ENCODE assay signal across 13 cellular contexts in the genomic region with DNA sequence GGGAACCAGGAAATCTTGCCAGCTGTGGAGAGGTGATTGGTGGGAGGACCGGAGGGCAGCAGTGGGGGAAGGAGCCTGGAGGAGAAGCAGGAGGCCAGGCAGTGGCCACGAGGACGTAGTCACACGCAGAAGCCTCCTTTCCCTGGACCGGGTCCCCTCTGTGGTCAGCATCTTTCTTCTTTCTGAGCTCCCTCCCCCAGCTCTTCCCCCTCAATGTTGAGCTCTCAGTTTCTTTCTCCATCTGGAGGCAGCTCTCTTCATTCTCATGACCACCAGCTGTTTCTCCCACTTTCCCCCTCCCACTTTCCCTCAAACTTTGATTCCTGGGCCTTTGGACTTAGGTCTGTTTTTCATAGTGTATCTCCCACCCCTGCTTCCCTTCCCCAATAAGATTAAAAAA. TPM values are rescaled to one million over a fixed set of nuclear protein-coding genes. Genes with fewer than 3 reads are reported as not detected.
DNase-seq lines count a peak whose midpoint lies in the region; ATAC-seq and TF ChIP-seq lines count a peak whose summit lies in the region.
"Had no signal": no experiment of that assay in that cellular context is flagged by ENCODE, and none has a peak within 500 bp of the region (broad histone marks: within the 10 kb centered on the region; RNA-seq: fewer than 3 reads in every experiment).

No MANE protein-coding gene starts in this region.

- no peak for TF ChIP-seq EP300 in sigmoid colon (IDR thresholded peaks at IDR 0.05)

- peak overlapping the region; percentile 71 for H3K4me2 ChIP-seq in hepatocyte

- peak overlapping the region; percentile 36 to 92 (median 82) for H3K27ac ChIP-seq in adrenal gland
- H3K27ac ChIP-seq in hepatocyte = peak overlapping the region; percentile 98
- H3K27ac ChIP-seq in sigmoid colon = peak overlapping the region; percentile 86 to 96 (median 90)
- H3K27ac ChIP-seq: C4-2B had no signal

- H3K4me1 Mint-ChIP-seq in activated CD4-positive, alpha-beta T cell treated with anti-CD3 and anti-CD28 coated beads for 36 hours = no peaks in the 10 kb centered on the region

- no peaks in the 10 kb centered on the region for H4K20me1 ChIP-seq in hepatocyte (ENCODE audit: insufficient read depth, poor library complexity, severe bottlenecking)

- CTCF ChIA-PET in activated CD4-positive, alpha-beta T cell treated with anti-CD3 and anti-CD28 coated beads for 36 hours (lab: Charles Lee) = interaction anchor here (0.7 to 1.8 kb wide), 4 partner anchors 13 to 167 kb away, joined by 3 to 5 read pairs (median 3); no protein-coding TSS in a partner anchor

- TF ChIP-seq POLR2A in adrenal gland (IDR thresholded peaks at IDR 0.05) = no peak
- no peak for TF ChIP-seq POLR2A in sigmoid colon (IDR thresholded peaks at IDR 0.05)

- H3K9me3 ChIP-seq in adrenal gland (replicated peaks in 1 of 3) (no peaks in the 10 kb centered on the region), hepatocyte (ENCODE audit: low read depth) (no peaks in the 10 kb centered on the region), sigmoid colon (no peaks in the 10 kb centered on the region)

- H3K9me3 Mint-ChIP-seq in activated CD4-positive, alpha-beta T cell treated with anti-CD3 and anti-CD28 coated beads for 36 hours (ENCODE audit: low read depth) = no peaks in the 10 kb centered on the region
- H3K9me3 Mint-ChIP-seq: activated T-cell treated with anti-CD3 and anti-CD28 coated beads, Interleukin-2, amount 50 U/mL, for 24 hours; dendritic cell treated with granulocyte-macrophage colony-stimulating factor and Interleukin-4, amounts not matched to agents 40 ng/mL and 50 ng/mL, for 4 days had no signal

- H3K27me3 ChIP-seq in adrenal gland = no peaks in the 10 kb centered on the region
- no peaks in the 10 kb centered on the region for H3K27me3 ChIP-seq in hepatocyte
- H3K27me3 ChIP-seq in sigmoid colon = no peaks in the 10 kb centered on the region

- no peak overlapping the region for H3K4me3 Mint-ChIP-seq in activated CD4-positive, alpha-beta T cell treated with anti-CD3 and anti-CD28 coated beads for 36 hours
- H3K4me3 Mint-ChIP-seq: activated T-cell treated with anti-CD3 and anti-CD28 coated beads, Interleukin-2, amount 50 U/mL, for 24 hours; dendritic cell treated with granulocyte-macrophage colony-stimulating factor and Interleukin-4, amounts not matched to agents 40 ng/mL and 50 ng/mL, for 4 days had no signal

- H3K4me3 ChIP-seq in adrenal gland = no peak overlapping the region
- H3K4me3 ChIP-seq in hepatocyte = no peak overlapping the region
- no peak overlapping the region for H3K4me3 ChIP-seq in sigmoid colon

- H3K36me3 ChIP-seq in adrenal gland (replicated peaks in 1 of 2) (no peaks in the 10 kb centered on the region), hepatocyte (replicated peaks; ENCODE audit: insufficient read depth, low read depth) (no peaks in the 10 kb centered on the region), sigmoid colon (no peaks in the 10 kb centered on the region)

- ATAC-seq in GM19023 (IDR thresholded peaks at IDR 0.05; ENCODE audit: unreplicated experiment) (no peak), GM18511 (IDR thresholded peaks at IDR 0.05; ENCODE audit: unreplicated experiment) (no peak)
- ATAC-seq in activated CD4-positive, alpha-beta T cell treated with anti-CD3 and anti-CD28 coated beads for 36 hours = no peak

- no peak for TF ChIP-seq CTCF in adrenal gland (IDR thresholded peaks at IDR 0.05)
- TF ChIP-seq CTCF in hepatocyte (IDR thresholded peaks at IDR 0.05; ENCODE audit: poor library complexity) = no peak
- TF ChIP-seq CTCF in sigmoid colon (IDR thresholded peaks at IDR 0.05) = no peak

- no peak overlapping the region for H2AFZ ChIP-seq in hepatocyte

- no peak overlapping the region for H3K27ac Mint-ChIP-seq in activated CD4-positive, alpha-beta T cell treated with anti-CD3 and anti-CD28 coated beads for 36 hours
- H3K27ac Mint-ChIP-seq: activated T-cell treated with anti-CD3 and anti-CD28 coated beads, Interleukin-2, amount 50 U/mL, for 24 hours; dendritic cell treated with granulocyte-macrophage colony-stimulating factor and Interleukin-4, amounts not matched to agents 40 ng/mL and 50 ng/mL, for 4 days had no signal

- intact Hi-C loops in adrenal gland (cut with DNase I) (no loop called here), sigmoid colon (cut with DNase I) (loop anchor here (2.0 kb wide), 1 partner anchor 17 kb away; no protein-coding TSS in a partner anchor)
- intact Hi-C loops in activated CD4-positive, alpha-beta T cell treated with anti-CD3 and anti-CD28 coated beads for 36 hours (cut with DNase I, micrococcal nuclease) = no loop called here

- peak; percentile 60 for DNase-seq in AG20443 (ENCODE audit: low spot score)
- DNase-seq in adrenal gland = peak in 1 of 7 donors; percentile 47
- DNase-seq in hepatocyte (ENCODE audit: low spot score) = no peak
- no peak for DNase-seq in sigmoid colon
- no peak for DNase-seq in activated CD4-positive, alpha-beta T cell treated with anti-CD3 and anti-CD28 coated beads for 36 hours
- no peak for DNase-seq in amniotic stem cell (lab: John Stamatoyannopoulos, UW)
- DNase-seq: activated T-cell treated with anti-CD3 and anti-CD28 coated beads, Interleukin-2, amount 50 U/mL, for 24 hours; NCI-H1048; small intestine had no signal

- H3K4me1 ChIP-seq in adrenal gland (replicated peaks in 1 of 2) (peaks cover 69 to 76% of the 10 kb centered on the region in 2 donors), hepatocyte (ENCODE audit: insufficient read depth) (peaks cover 65% of the 10 kb centered on the region), sigmoid colon (peaks cover 0 to 100% (median 96%) of the 10 kb centered on the region in 4 donors)

- H3K27me3 Mint-ChIP-seq in activated CD4-positive, alpha-beta T cell treated with anti-CD3 and anti-CD28 coated beads for 36 hours = peaks cover 9% of the 10 kb centered on the region

- H3K36me3 Mint-ChIP-seq in activated CD4-positive, alpha-beta T cell treated with anti-CD3 and anti-CD28 coated beads for 36 hours (ENCODE audit: low read depth) = no peaks in the 10 kb centered on the region

- peaks cover 83% of the 10 kb centered on the region for H3K79me2 ChIP-seq in hepatocyte

- no peaks in the 10 kb centered on the region for H3K9me2 ChIP-seq in hepatocyte (replicated peaks; ENCODE audit: insufficient read depth)

- WGBS in adrenal gland, 4 donors = 54 to 71% (median 59%) methylated on average over 5 of the region's 5 CpGs
- WGBS in hepatocyte (ENCODE audit: low lambda C conversion rate, missing lambda C conversion rate) = 64% methylated on average over 5 of the region's 5 CpGs
- WGBS in sigmoid colon, 2 donors = 64 to 87% methylated on average over 5 of the region's 5 CpGs

- POLR2A ChIA-PET in activated CD4-positive, alpha-beta T cell treated with anti-CD3 and anti-CD28 coated beads for 36 hours (lab: Charles Lee) = no interaction called here

RNA-seq across cellular contexts. Expression of a gene that starts 18.3 kb away (rescaled TPM):
- total RNA-seq in adrenal gland = 10 to 100 TPM; 23.6 to 57.2 (median 50.4) TPM
- polyA plus RNA-seq in adrenal gland = 10 to 100 TPM; 10.1 to 13.9 (median 11.2) TPM
- 33.5 and 47.1 TPM in 2 replicates for total RNA-seq in hepatocyte
- polyA plus RNA-seq in hepatocyte = 14.8 and 20.4 TPM in 2 replicates
- 10 to 100 TPM; 29.0 to 57.0 (median 44.0) TPM for total RNA-seq in sigmoid colon
- polyA plus RNA-seq in sigmoid colon = 10 to 100 TPM in 1 of 3 donors, 1 to 10 TPM in 1, under 1 TPM in 1; 0.92 to 11.5 (median 1.8) TPM
- under 1 TPM; 0.21 to 0.25 TPM for total RNA-seq in activated CD4-positive, alpha-beta T cell treated with anti-CD3 and anti-CD28 coated beads for 36 hours

Comparison
In these comparisons a context has a peak if more than half of its experiments do, and no peak if none do; other contexts are left out.
1. RNA of a gene that starts 18.3 kb away (total RNA-seq): 29.0 to 57.0 TPM in sigmoid colon, 23.6 to 57.2 TPM in adrenal gland and 33.5 to 47.1 TPM in hepatocyte; 0.21 to 0.25 TPM in activated CD4-positive, alpha-beta T cell treated with anti-CD3 and anti-CD28 coated beads for 36 hours; every median in the first group is over 10 times any median in the second.
2. Peak in every context shown above with its lines, with median percentiles within 50 percentile points of each other: H3K27ac ChIP-seq.